In genomic region chr17:38697061-38697820, GRCh38 we compare ENCODE assay signal across 21 cellular contexts. TPM values are rescaled to one million over a fixed set of nuclear protein-coding genes. Genes with fewer than 3 reads are reported as not detected.
DNase-seq lines count a peak whose midpoint lies in the region; ATAC-seq and TF ChIP-seq lines count a peak whose summit lies in the region.
"Had no signal": no experiment of that assay in that cellular context is flagged by ENCODE, and none has a peak within 500 bp of the region (broad histone marks: within the 10 kb centered on the region; RNA-seq: fewer than 3 reads in every experiment).

No MANE protein-coding gene starts in this region.

- POLR2A ChIA-PET in MCF 10A (lab: Yijun Ruan, JAX) = interaction anchor here (0.6 kb wide), 1 partner anchor 182 kb away, joined by 3 read pairs; no protein-coding TSS in a partner anchor
- POLR2A ChIA-PET in activated naive CD8-positive, alpha-beta T cell treated with anti-CD3 and anti-CD28 coated beads, Interleukin-2, amount 10 ng/mL, durations not matched to agents 7 days and 5 days (lab: Charles Lee) = interaction anchor here (0.5 to 3.6 kb wide), 9 partner anchors 9 to 279 kb away, joined by 3 to 23 read pairs (median 5); partner anchors contain the start of genes LASP1 and MLLT6

- peaks cover 3% of the 10 kb centered on the region for H3K36me3 Mint-ChIP-seq in MCF 10A (ENCODE audit: insufficient read depth, unreplicated experiment)
- H3K36me3 Mint-ChIP-seq in activated naive CD8-positive, alpha-beta T cell treated with anti-CD3 and anti-CD28 coated beads, Interleukin-2, amount 10 ng/mL, durations not matched to agents 7 days and 5 days = no peaks in the 10 kb centered on the region
- H3K36me3 Mint-ChIP-seq in stimulated activated naive B cell treated with anti-CD40 and anti-IgM and Interleukin-4, amounts not matched to agents 10 μg/mL and 1 μg/mL and 100 μg/mL, for 72 hours = peaks cover 0 to 5% of the 10 kb centered on the region in 2 donors

- no peak overlapping the region for H3K27ac ChIP-seq in breast epithelium
- H3K27ac ChIP-seq: gastroesophageal sphincter, PC-9, sigmoid colon, SJSA1, stomach had no signal

- peak overlapping the region; percentile 16 for H3K27ac Mint-ChIP-seq in MCF 10A (ENCODE audit: low read depth, unreplicated experiment)
- H3K27ac Mint-ChIP-seq in activated naive CD8-positive, alpha-beta T cell treated with anti-CD3 and anti-CD28 coated beads, Interleukin-2, amount 10 ng/mL, durations not matched to agents 7 days and 5 days = peak overlapping the region; percentile 69
- H3K27ac Mint-ChIP-seq in stimulated activated naive B cell treated with anti-CD40 and anti-IgM and Interleukin-4, amounts not matched to agents 10 μg/mL and 1 μg/mL and 100 μg/mL, for 72 hours = peak overlapping the region; percentile 60

- intact Hi-C loops in MCF 10A (cut with micrococcal nuclease) = no loop called here
- intact Hi-C loops in breast epithelium (cut with DNase I; ENCODE audit: low total_unique reads) = no loop called here

- no peak overlapping the region for H3K4me3 ChIP-seq in breast epithelium
- H3K4me3 ChIP-seq: gastroesophageal sphincter, PC-9, sigmoid colon, SJSA1, stomach had no signal

- H3K9me3 ChIP-seq in breast epithelium = no peaks in the 10 kb centered on the region
- H3K9me3 ChIP-seq: gastroesophageal sphincter, sigmoid colon, SJSA1, stomach had no signal

- H3K4me3 Mint-ChIP-seq in MCF 10A (ENCODE audit: unreplicated experiment) = no peak overlapping the region
- H3K4me3 Mint-ChIP-seq in activated naive CD8-positive, alpha-beta T cell treated with anti-CD3 and anti-CD28 coated beads, Interleukin-2, amount 10 ng/mL, durations not matched to agents 7 days and 5 days = peak overlapping the region; percentile 29
- no peak overlapping the region for H3K4me3 Mint-ChIP-seq in stimulated activated naive B cell treated with anti-CD40 and anti-IgM and Interleukin-4, amounts not matched to agents 10 μg/mL and 1 μg/mL and 100 μg/mL, for 72 hours

- no peaks in the 10 kb centered on the region for H3K36me3 ChIP-seq in breast epithelium
- H3K36me3 ChIP-seq: gastroesophageal sphincter, sigmoid colon, SJSA1, stomach had no signal

- H3K27me3 ChIP-seq in breast epithelium = no peaks in the 10 kb centered on the region
- H3K27me3 ChIP-seq: gastroesophageal sphincter, sigmoid colon, SJSA1, stomach had no signal

- peaks cover 9% of the 10 kb centered on the region in 2 donors for H3K4me1 ChIP-seq in breast epithelium

- no TSS peak for BruUV-seq in MCF 10A (replicated peaks; lab: Mats Ljungman, UMichigan)

- no peak for TF ChIP-seq POLR2A in breast epithelium (IDR thresholded peaks at IDR 0.05)

- CTCF ChIA-PET in MCF 10A (lab: Yijun Ruan, JAX) = interaction anchor here (1.1 to 1.5 kb wide), 2 partner anchors 10 to 14 kb away, joined by 3 to 6 read pairs; no protein-coding TSS in a partner anchor

- peaks cover 7% of the 10 kb centered on the region for H3K4me1 Mint-ChIP-seq in MCF 10A (ENCODE audit: insufficient read depth, unreplicated experiment)
- peaks cover 35% of the 10 kb centered on the region for H3K4me1 Mint-ChIP-seq in activated naive CD8-positive, alpha-beta T cell treated with anti-CD3 and anti-CD28 coated beads, Interleukin-2, amount 10 ng/mL, durations not matched to agents 7 days and 5 days
- peaks cover 39 to 54% of the 10 kb centered on the region in 2 donors for H3K4me1 Mint-ChIP-seq in stimulated activated naive B cell treated with anti-CD40 and anti-IgM and Interleukin-4, amounts not matched to agents 10 μg/mL and 1 μg/mL and 100 μg/mL, for 72 hours

- peak; percentile 19 for ATAC-seq in activated naive CD8-positive, alpha-beta T cell treated with anti-CD3 and anti-CD28 coated beads, Interleukin-2, amount 10 ng/mL, durations not matched to agents 7 days and 5 days (ENCODE audit: low read depth)
- no peak for ATAC-seq in stimulated activated naive B cell treated with anti-CD40 and anti-IgM and Interleukin-4, amounts not matched to agents 10 μg/mL and 1 μg/mL and 100 μg/mL, for 72 hours (replicated peaks)
- ATAC-seq: esophagus mucosa, gastroesophageal sphincter had no signal

- H3K9me3 Mint-ChIP-seq in MCF 10A (ENCODE audit: unreplicated experiment) = no peaks in the 10 kb centered on the region
- H3K9me3 Mint-ChIP-seq in activated naive CD8-positive, alpha-beta T cell treated with anti-CD3 and anti-CD28 coated beads, Interleukin-2, amount 10 ng/mL, durations not matched to agents 7 days and 5 days = no peaks in the 10 kb centered on the region
- H3K9me3 Mint-ChIP-seq in stimulated activated naive B cell treated with anti-CD40 and anti-IgM and Interleukin-4, amounts not matched to agents 10 μg/mL and 1 μg/mL and 100 μg/mL, for 72 hours = peaks cover 5 to 6% of the 10 kb centered on the region in 2 donors

- peak; percentile 26 for DNase-seq in NCI-H2107 treated with DMSO at 0.1 percent for 48 hours (lab: John Stamatoyannopoulos, UW; ENCODE audit: unreplicated experiment)
- no peak for DNase-seq in NCI-H2107 (lab: John Stamatoyannopoulos, UW)
- DNase-seq in MCF 10A (ENCODE audit: unreplicated experiment) = no peak
- DNase-seq in breast epithelium (ENCODE audit: low spot score in 2 of 2) = no peak
- DNase-seq in activated naive CD8-positive, alpha-beta T cell treated with anti-CD3 and anti-CD28 coated beads, Interleukin-2, amount 10 ng/mL, durations not matched to agents 7 days and 5 days = no peak
- DNase-seq in stimulated activated naive B cell treated with anti-CD40 and anti-IgM and Interleukin-4, amounts not matched to agents 10 μg/mL and 1 μg/mL and 100 μg/mL, for 72 hours = no peak
- DNase-seq in NOMO-1 treated with dmso at 0.1 percent for 144 hours (lab: John Stamatoyannopoulos, UW; ENCODE audit: unreplicated experiment) = no peak
- no peak for DNase-seq in DMS153 (lab: John Stamatoyannopoulos, UW)
- DNase-seq: 8988T; central memory CD4-positive, alpha-beta T cell; kidney; NCI-H1092 treated with DMSO at 0.1 percent for 48 hours; NCI-H774; PC-9; sigmoid colon; stimulated activated CD4-positive, alpha-beta T cell treated with anti-CD3 and anti-CD28 coated beads, Interleukin-1b, Interleukin-23, amount 100 ng/mL, for 48 hours; stomach; T1000 had no signal

- peaks cover 18% of the 10 kb centered on the region for H3K27me3 Mint-ChIP-seq in MCF 10A (ENCODE audit: insufficient read depth, unreplicated experiment)
- H3K27me3 Mint-ChIP-seq in activated naive CD8-positive, alpha-beta T cell treated with anti-CD3 and anti-CD28 coated beads, Interleukin-2, amount 10 ng/mL, durations not matched to agents 7 days and 5 days = no peaks in the 10 kb centered on the region
- peaks cover 0 to 14% of the 10 kb centered on the region in 2 donors for H3K27me3 Mint-ChIP-seq in stimulated activated naive B cell treated with anti-CD40 and anti-IgM and Interleukin-4, amounts not matched to agents 10 μg/mL and 1 μg/mL and 100 μg/mL, for 72 hours

- no peak for TF ChIP-seq CTCF in MCF 10A (IDR thresholded peaks at IDR 0.05; ENCODE audit: unreplicated experiment)
- no peak for TF ChIP-seq CTCF in breast epithelium (IDR thresholded peaks at IDR 0.05)

RNA-seq across cellular contexts. Expression of gene MLLT6, which starts 7.8 kb away (rescaled TPM):
- total RNA-seq in MCF 10A (2022) (59.6 and 65.3 TPM in 2 replicates), breast epithelium (100 to 1,000 TPM in 1 of 3 donors, 10 to 100 TPM in 2; 41.9 to 101 (median 90.5) TPM)
- 100 to 1,000 TPM; 333 to 343 TPM for total RNA-seq in activated naive CD8-positive, alpha-beta T cell treated with anti-CD3 and anti-CD28 coated beads, Interleukin-2, amount 10 ng/mL, durations not matched to agents 7 days and 5 days

RNA-seq across cellular contexts. Expression of gene EPOP, which starts 22.5 kb away (rescaled TPM):
- total RNA-seq in MCF 10A (2022) (3.4 and 3.6 TPM in 2 replicates), breast epithelium (1 to 10 TPM; 2.0 to 2.1 (median 2.0) TPM)
- 1 to 10 TPM; 7.2 TPM for total RNA-seq in activated naive CD8-positive, alpha-beta T cell treated with anti-CD3 and anti-CD28 coated beads, Interleukin-2, amount 10 ng/mL, durations not matched to agents 7 days and 5 days

RNA-seq across cellular contexts. Expression of gene CISD3, which starts 32.9 kb away (rescaled TPM):
- total RNA-seq in MCF 10A (2022) (36.8 and 42.0 TPM in 2 replicates), breast epithelium (10 to 100 TPM in 2 of 3 donors, 1 to 10 TPM in 1; 8.9 to 15.0 (median 12.5) TPM)
- 10 to 100 TPM; 30.4 to 37.3 TPM for total RNA-seq in activated naive CD8-positive, alpha-beta T cell treated with anti-CD3 and anti-CD28 coated beads, Interleukin-2, amount 10 ng/mL, durations not matched to agents 7 days and 5 days

RNA-seq across cellular contexts. Expression of gene PCGF2, which starts 50.9 kb away (rescaled TPM):
- 32.6 and 39.5 TPM in 2 replicates for total RNA-seq in MCF 10A (2022)
- total RNA-seq in breast epithelium = 1 to 10 TPM; 6.4 to 9.5 (median 9.3) TPM
- 1 to 10 TPM; 1.8 to 2.0 TPM for total RNA-seq in activated naive CD8-positive, alpha-beta T cell treated with anti-CD3 and anti-CD28 coated beads, Interleukin-2, amount 10 ng/mL, durations not matched to agents 7 days and 5 days

RNA-seq across cellular contexts. Expression of gene PSMB3, which starts 55.3 kb away (rescaled TPM):
- 124 and 145 TPM in 2 replicates for total RNA-seq in MCF 10A (2022)
- total RNA-seq in breast epithelium = 100 to 1,000 TPM; 132 to 214 (median 167) TPM
- 100 to 1,000 TPM; 182 to 189 TPM for total RNA-seq in activated naive CD8-positive, alpha-beta T cell treated with anti-CD3 and anti-CD28 coated beads, Interleukin-2, amount 10 ng/mL, durations not matched to agents 7 days and 5 days

Comparison
In these comparisons a context has a peak if more than half of its experiments do, and no peak if none do; other contexts are left out.
1. H3K27ac Mint-ChIP-seq: peak in every context shown above with its lines; median percentile 69 in activated naive CD8-positive, alpha-beta T cell treated with anti-CD3 and anti-CD28 coated beads, Interleukin-2, amount 10 ng/mL, durations not matched to agents 7 days and 5 days; 60 in stimulated activated naive B cell treated with anti-CD40 and anti-IgM and Interleukin-4, amounts not matched to agents 10 μg/mL and 1 μg/mL and 100 μg/mL, for 72 hours; 16 in MCF 10A.